ENCODE assay signal across 9 cellular contexts in genomic region chr12:90299121-90299520, GRCh38.
DNase-seq lines count a peak whose midpoint lies in the region; ATAC-seq and TF ChIP-seq lines count a peak whose summit lies in the region.
"Had no signal": no experiment of that assay in that cellular context is flagged by ENCODE, and none has a peak within 500 bp of the region (broad histone marks: within the 10 kb centered on the region; RNA-seq: fewer than 3 reads in every experiment).

No MANE protein-coding gene starts in this region.

- H3K4me3 Mint-ChIP-seq in CD8-positive, alpha-beta memory T cell: peak overlapping the region; percentile 8 to 89 (median 70)
- H3K4me3 Mint-ChIP-seq in T-cell: peak overlapping the region; percentile 71 to 75 (median 71)

- peaks cover 7 to 14% of the 10 kb centered on the region in 2 donors for H3K27me3 Mint-ChIP-seq in CD8-positive, alpha-beta memory T cell
- peaks cover 3 to 10% of the 10 kb centered on the region in 2 donors for H3K27me3 Mint-ChIP-seq in T-cell

- H3K4me3 ChIP-seq in CD8-positive, alpha-beta memory T cell (ENCODE audit: low read length): no peak overlapping the region
- no peak overlapping the region for H3K4me3 ChIP-seq in colonic mucosa
- H3K4me3 ChIP-seq: skin epidermis had no signal

- H3K36me3 Mint-ChIP-seq in CD8-positive, alpha-beta memory T cell: no peaks in the 10 kb centered on the region
- no peaks in the 10 kb centered on the region for H3K36me3 Mint-ChIP-seq in T-cell

- ATAC-seq in GM19351 (IDR thresholded peaks at IDR 0.05; ENCODE audit: unreplicated experiment) (peak; percentile 91), HG03025 (IDR thresholded peaks at IDR 0.05; ENCODE audit: low FRiP score, unreplicated experiment) (peak; percentile 76), T-cell (replicated peaks in 1 of 4) (peak in 3 of 4 experiments; percentile 38 to 71 (median 65))

- H3K27ac Mint-ChIP-seq in CD8-positive, alpha-beta memory T cell: peak overlapping the region in 3 of 8 donors; percentile 25 to 82 (median 28)
- H3K27ac Mint-ChIP-seq in T-cell: peak overlapping the region; percentile 32 to 86

- no peaks in the 10 kb centered on the region for H3K27me3 ChIP-seq in CD8-positive, alpha-beta memory T cell (ENCODE audit: insufficient read depth, low read length, poor library complexity, severe bottlenecking)
- H3K27me3 ChIP-seq in colonic mucosa: no peaks in the 10 kb centered on the region

- H3K9ac ChIP-seq in colonic mucosa (ENCODE audit: low read depth in 2 of 2, low read length in 2 of 2): no peak overlapping the region

- no peak overlapping the region for H3K27ac ChIP-seq in CD8-positive, alpha-beta memory T cell (ENCODE audit: low read depth, low read length)
- no peak overlapping the region for H3K27ac ChIP-seq in colonic mucosa

- intact Hi-C loops in colonic mucosa (cut with DNase I): no loop called here

- no peak for TF ChIP-seq CTCF in colonic mucosa (IDR thresholded peaks at IDR 0.05)

- no peaks in the 10 kb centered on the region for H3K4me1 ChIP-seq in CD8-positive, alpha-beta memory T cell (ENCODE audit: insufficient read depth, low read length)
- no peaks in the 10 kb centered on the region for H3K4me1 ChIP-seq in colonic mucosa

- peaks cover 8 to 23% (median 12%) of the 10 kb centered on the region in 3 donors for H3K4me1 Mint-ChIP-seq in CD8-positive, alpha-beta memory T cell
- peaks cover 21 to 22% (median 21%) of the 10 kb centered on the region in 3 donors for H3K4me1 Mint-ChIP-seq in T-cell

- CTCF ChIA-PET in CD8-positive, alpha-beta memory T cell (lab: Charles Lee): no interaction called here
- CTCF ChIA-PET in T-cell (lab: Charles Lee): no interaction called here

- POLR2A ChIA-PET in CD8-positive, alpha-beta memory T cell (lab: Charles Lee): no interaction called here
- POLR2A ChIA-PET in T-cell (lab: Charles Lee): no interaction called here

- peaks cover 0 to 1% (median 0%) of the 10 kb centered on the region in 5 donors for H3K9me3 Mint-ChIP-seq in CD8-positive, alpha-beta memory T cell
- no peaks in the 10 kb centered on the region for H3K9me3 Mint-ChIP-seq in T-cell

- H3K9me3 ChIP-seq in CD8-positive, alpha-beta memory T cell (ENCODE audit: low read length): no peaks in the 10 kb centered on the region
- H3K9me3 ChIP-seq in colonic mucosa: no peaks in the 10 kb centered on the region

- DNase-seq in CD8-positive, alpha-beta memory T cell: peak in 1 of 5 donors; percentile 1
- DNase-seq in T-cell: no peak
- DNase-seq in hepatic stellate cell (ENCODE audit: low spot score): no peak
- no peak for DNase-seq in superior temporal gyrus (ENCODE audit: extremely low spot score)
- no peak for DNase-seq in dedifferentiated amniotic fluid mesenchymal stem cell (ENCODE audit: extremely low spot score)
- no peak for DNase-seq in colonic mucosa

- no peaks in the 10 kb centered on the region for H3K36me3 ChIP-seq in CD8-positive, alpha-beta memory T cell (ENCODE audit: insufficient read depth, low read length)
- no peaks in the 10 kb centered on the region for H3K36me3 ChIP-seq in colonic mucosa
